ENCODE assay signal across 8 cellular contexts in the genomic region with DNA sequence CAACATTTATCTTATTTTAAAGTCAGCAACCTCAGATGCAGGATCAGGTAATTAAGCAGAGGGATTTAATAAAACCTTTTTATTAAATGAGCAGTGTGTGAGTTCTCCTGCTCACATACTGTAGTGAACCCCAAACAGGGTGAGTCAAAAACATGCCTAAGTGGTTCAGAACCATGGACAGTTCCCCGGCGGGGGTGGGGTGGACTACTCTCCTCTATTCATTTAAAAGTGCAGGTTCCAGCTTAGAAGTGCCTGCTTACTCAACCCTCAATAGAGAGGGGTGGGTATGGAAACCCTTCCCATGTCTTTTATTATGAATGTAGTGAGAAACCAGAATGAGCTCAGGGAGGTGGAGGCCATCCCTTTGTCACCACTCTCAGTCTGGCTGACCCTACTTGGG.
DNase-seq lines count a peak whose midpoint lies in the region; ATAC-seq and TF ChIP-seq lines count a peak whose summit lies in the region.

No MANE protein-coding gene starts in this region.

- no peak overlapping the region for H3K27ac Mint-ChIP-seq in activated CD8-positive, alpha-beta memory T cell treated with anti-CD3 and anti-CD28 coated beads, Interleukin-2, amount 10 ng/mL, durations not matched to agents 7 days and 5 days
- no peak overlapping the region for H3K27ac Mint-ChIP-seq in activated T-helper 2 cell treated with anti-CD3 and anti-CD28 coated beads, Interferon-gamma antibody, Interleukin-2, Interleukin-4, amounts not matched to agents 10 μg/mL and 5 μg/mL and 100 μg/mL, durations not matched to agents 14 hours and 24 hours and 36 hours

- CTCF ChIA-PET in activated CD8-positive, alpha-beta memory T cell treated with anti-CD3 and anti-CD28 coated beads, Interleukin-2, amount 10 ng/mL, durations not matched to agents 7 days and 5 days (lab: Charles Lee), result no interaction called here

- no peaks in the 10 kb centered on the region for H3K36me3 Mint-ChIP-seq in activated CD8-positive, alpha-beta memory T cell treated with anti-CD3 and anti-CD28 coated beads, Interleukin-2, amount 10 ng/mL, durations not matched to agents 7 days and 5 days
- H3K36me3 Mint-ChIP-seq in activated T-helper 2 cell treated with anti-CD3 and anti-CD28 coated beads, Interferon-gamma antibody, Interleukin-2, Interleukin-4, amounts not matched to agents 10 μg/mL and 5 μg/mL and 100 μg/mL, durations not matched to agents 14 hours and 24 hours and 36 hours (ENCODE audit: low read depth), result no peaks in the 10 kb centered on the region

- TF ChIP-seq RAD21 in Ishikawa (IDR thresholded peaks at IDR 0.05; ENCODE audit: low read depth), result no peak

- no peak for ATAC-seq in activated CD8-positive, alpha-beta memory T cell treated with anti-CD3 and anti-CD28 coated beads, Interleukin-2, amount 10 ng/mL, durations not matched to agents 7 days and 5 days
- ATAC-seq in left lobe of liver, result peak; percentile 60
- ATAC-seq in GM21447 (IDR thresholded peaks at IDR 0.05; ENCODE audit: unreplicated experiment), result no peak

- peaks cover 14% of the 10 kb centered on the region for H3K27me3 Mint-ChIP-seq in activated CD8-positive, alpha-beta memory T cell treated with anti-CD3 and anti-CD28 coated beads, Interleukin-2, amount 10 ng/mL, durations not matched to agents 7 days and 5 days
- H3K27me3 Mint-ChIP-seq in activated T-helper 2 cell treated with anti-CD3 and anti-CD28 coated beads, Interferon-gamma antibody, Interleukin-2, Interleukin-4, amounts not matched to agents 10 μg/mL and 5 μg/mL and 100 μg/mL, durations not matched to agents 14 hours and 24 hours and 36 hours (ENCODE audit: low read depth), result no peaks in the 10 kb centered on the region

- TF ChIP-seq EP300 in Ishikawa (IDR thresholded peaks at IDR 0.05; ENCODE audit: borderline replicate concordance), result no peak

- no peak overlapping the region for H3K4me3 Mint-ChIP-seq in activated CD8-positive, alpha-beta memory T cell treated with anti-CD3 and anti-CD28 coated beads, Interleukin-2, amount 10 ng/mL, durations not matched to agents 7 days and 5 days
- H3K4me3 Mint-ChIP-seq in activated T-helper 2 cell treated with anti-CD3 and anti-CD28 coated beads, Interferon-gamma antibody, Interleukin-2, Interleukin-4, amounts not matched to agents 10 μg/mL and 5 μg/mL and 100 μg/mL, durations not matched to agents 14 hours and 24 hours and 36 hours (ENCODE audit: low read depth), result no peak overlapping the region

- DNase-seq in COLO829 (ENCODE audit: low spot score) (peak; percentile 22), left lobe of liver (ENCODE audit: low spot score) (no peak), cardiac septum (ENCODE audit: low spot score) (no peak)
- DNase-seq in activated CD8-positive, alpha-beta memory T cell treated with anti-CD3 and anti-CD28 coated beads, Interleukin-2, amount 10 ng/mL, durations not matched to agents 7 days and 5 days, result peak; percentile 55
- no peak for DNase-seq in activated T-helper 2 cell treated with anti-CD3 and anti-CD28 coated beads, Interferon-gamma antibody, Interleukin-2, Interleukin-4, amounts not matched to agents 10 μg/mL and 5 μg/mL and 100 μg/mL, durations not matched to agents 14 hours and 24 hours and 36 hours (ENCODE audit: low spot score)
- DNase-seq in activated CD4-positive, CD25-positive, alpha-beta regulatory T cell (lab: John Stamatoyannopoulos, UW), result no peak

- intact Hi-C loops in activated T-helper 2 cell treated with anti-CD3 and anti-CD28 coated beads, Interferon-gamma antibody, Interleukin-2, Interleukin-4, amounts not matched to agents 10 μg/mL and 5 μg/mL and 100 μg/mL, durations not matched to agents 14 hours and 24 hours and 36 hours (cut with micrococcal nuclease), result no loop called here
- intact Hi-C loops in cardiac septum (cut with DNase I), result no loop called here

- H3K4me1 Mint-ChIP-seq in activated CD8-positive, alpha-beta memory T cell treated with anti-CD3 and anti-CD28 coated beads, Interleukin-2, amount 10 ng/mL, durations not matched to agents 7 days and 5 days, result peaks cover 12% of the 10 kb centered on the region
- H3K4me1 Mint-ChIP-seq in activated T-helper 2 cell treated with anti-CD3 and anti-CD28 coated beads, Interferon-gamma antibody, Interleukin-2, Interleukin-4, amounts not matched to agents 10 μg/mL and 5 μg/mL and 100 μg/mL, durations not matched to agents 14 hours and 24 hours and 36 hours (ENCODE audit: low read depth), result peaks cover 7% of the 10 kb centered on the region

- no peaks in the 10 kb centered on the region for H3K9me3 Mint-ChIP-seq in activated CD8-positive, alpha-beta memory T cell treated with anti-CD3 and anti-CD28 coated beads, Interleukin-2, amount 10 ng/mL, durations not matched to agents 7 days and 5 days (ENCODE audit: low read depth)
- no peaks in the 10 kb centered on the region for H3K9me3 Mint-ChIP-seq in activated T-helper 2 cell treated with anti-CD3 and anti-CD28 coated beads, Interferon-gamma antibody, Interleukin-2, Interleukin-4, amounts not matched to agents 10 μg/mL and 5 μg/mL and 100 μg/mL, durations not matched to agents 14 hours and 24 hours and 36 hours

TF ChIP-seq in Ishikawa, 13 proteins besides CTCF, POLR2A, EP300 and RAD21:
- TF ChIP-seq REST (IDR thresholded peaks at IDR 0.05; ENCODE audit: low read depth) (peak; percentile 92), YY1 (IDR thresholded peaks at IDR 0.05; ENCODE audit: low read depth) (no peak)

Comparison
In these comparisons a context has a peak if more than half of its experiments do, and no peak if none do; other contexts are left out.
1. DNase-seq: peak in COLO829 (single experiment) and activated CD8-positive, alpha-beta memory T cell treated with anti-CD3 and anti-CD28 coated beads, Interleukin-2, amount 10 ng/mL, durations not matched to agents 7 days and 5 days (single experiment); none in left lobe of liver (single experiment), activated T-helper 2 cell treated with anti-CD3 and anti-CD28 coated beads, Interferon-gamma antibody, Interleukin-2, Interleukin-4, amounts not matched to agents 10 μg/mL and 5 μg/mL and 100 μg/mL, durations not matched to agents 14 hours and 24 hours and 36 hours (single experiment), activated CD4-positive, CD25-positive, alpha-beta regulatory T cell (0 of 4) and cardiac septum (single experiment).